ENCODE assay signal across 2 cellular contexts in genomic region chr6:31725502-31726350, GRCh38.
TF ChIP-seq lines count a peak whose summit lies in the region.

No MANE protein-coding gene starts in this region.

TF ChIP-seq in HEK293, 187 proteins besides CTCF, POLR2A, EP300 and RAD21:
- TF ChIP-seq EGR2 (tag by site-specific recombination; IDR thresholded peaks at IDR 0.05; ENCODE audit: low read depth) (peak; percentile 85), ZNF623 (tag by site-specific recombination; IDR thresholded peaks at IDR 0.05) (no peak), ZNF558 (tag by site-specific recombination; IDR thresholded peaks at IDR 0.05) (no peak), ZFHX2 (tag by site-specific recombination; conservative IDR thresholded peaks at IDR 0.05) (peak; percentile 45; the same call in 1 of the 2 replicates)
- TF ChIP-seq, protein P1, sequence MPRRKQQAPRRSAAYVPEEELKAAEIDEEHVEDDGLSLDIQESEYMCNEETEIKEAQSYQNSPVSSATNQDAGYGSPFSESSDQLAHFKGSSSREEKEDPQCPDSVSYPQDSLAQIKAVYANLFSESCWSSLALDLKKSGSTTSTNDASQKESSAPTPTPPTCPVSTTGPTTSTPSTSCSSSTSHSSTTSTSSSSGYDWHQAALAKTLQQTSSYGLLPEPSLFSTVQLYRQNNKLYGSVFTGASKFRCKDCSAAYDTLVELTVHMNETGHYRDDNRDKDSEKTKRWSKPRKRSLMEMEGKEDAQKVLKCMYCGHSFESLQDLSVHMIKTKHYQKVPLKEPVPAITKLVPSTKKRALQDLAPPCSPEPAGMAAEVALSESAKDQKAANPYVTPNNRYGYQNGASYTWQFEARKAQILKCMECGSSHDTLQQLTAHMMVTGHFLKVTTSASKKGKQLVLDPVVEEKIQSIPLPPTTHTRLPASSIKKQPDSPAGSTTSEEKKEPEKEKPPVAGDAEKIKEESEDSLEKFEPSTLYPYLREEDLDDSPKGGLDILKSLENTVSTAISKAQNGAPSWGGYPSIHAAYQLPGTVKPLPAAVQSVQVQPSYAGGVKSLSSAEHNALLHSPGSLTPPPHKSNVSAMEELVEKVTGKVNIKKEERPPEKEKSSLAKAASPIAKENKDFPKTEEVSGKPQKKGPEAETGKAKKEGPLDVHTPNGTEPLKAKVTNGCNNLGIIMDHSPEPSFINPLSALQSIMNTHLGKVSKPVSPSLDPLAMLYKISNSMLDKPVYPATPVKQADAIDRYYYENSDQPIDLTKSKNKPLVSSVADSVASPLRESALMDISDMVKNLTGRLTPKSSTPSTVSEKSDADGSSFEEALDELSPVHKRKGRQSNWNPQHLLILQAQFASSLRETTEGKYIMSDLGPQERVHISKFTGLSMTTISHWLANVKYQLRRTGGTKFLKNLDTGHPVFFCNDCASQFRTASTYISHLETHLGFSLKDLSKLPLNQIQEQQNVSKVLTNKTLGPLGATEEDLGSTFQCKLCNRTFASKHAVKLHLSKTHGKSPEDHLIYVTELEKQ (tag by site-specific recombination; IDR thresholded peaks at IDR 0.05; ENCODE audit: borderline replicate concordance): no peak
- TF ChIP-seq, protein P2, sequence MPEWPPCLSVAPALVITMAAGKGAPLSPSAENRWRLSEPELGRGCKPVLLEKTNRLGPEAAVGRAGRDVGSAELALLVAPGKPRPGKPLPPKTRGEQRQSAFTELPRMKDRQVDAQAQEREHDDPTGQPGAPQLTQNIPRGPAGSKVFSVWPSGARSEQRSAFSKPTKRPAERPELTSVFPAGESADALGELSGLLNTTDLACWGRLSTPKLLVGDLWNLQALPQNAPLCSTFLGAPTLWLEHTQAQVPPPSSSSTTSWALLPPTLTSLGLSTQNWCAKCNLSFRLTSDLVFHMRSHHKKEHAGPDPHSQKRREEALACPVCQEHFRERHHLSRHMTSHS (tag by site-specific recombination; IDR thresholded peaks at IDR 0.05): no peak

TF ChIP-seq in GM23338, 12 proteins besides CTCF, POLR2A, EP300 and RAD21:
- TF ChIP-seq ZNF331 (CRISPR knock-in tag; IDR thresholded peaks at IDR 0.05; ENCODE audit: low read depth) (no peak), CREB1 (CRISPR knock-in tag; IDR thresholded peaks at IDR 0.05; ENCODE audit: low read depth) (no peak), STAT1 (IDR thresholded peaks at IDR 0.05; ENCODE audit: unreplicated experiment) (no peak), ZNF462 (CRISPR knock-in tag; IDR thresholded peaks at IDR 0.05) (no peak), NANOG (IDR thresholded peaks at IDR 0.05; ENCODE audit: borderline replicate concordance) (no peak), ETS1 (IDR thresholded peaks at IDR 0.05) (no peak), JUNB (IDR thresholded peaks at IDR 0.05; ENCODE audit: unreplicated experiment) (no peak), EZH2 (IDR thresholded peaks at IDR 0.05; ENCODE audit: low read depth, unreplicated experiment) (no peak), ZNF114 (CRISPR knock-in tag; IDR thresholded peaks at IDR 0.05) (no peak), EZH2phosphoT487 (IDR thresholded peaks at IDR 0.05; ENCODE audit: unreplicated experiment) (no peak)
